In genomic region chr14:55712505-55712904, GRCh38 we compare ENCODE assay signal across 12 cellular contexts.
"Had no signal": no experiment of that assay in that cellular context is flagged by ENCODE, and none has a peak within 500 bp of the region (broad histone marks: within the 10 kb centered on the region; RNA-seq: fewer than 3 reads in every experiment).

No MANE protein-coding gene starts in this region.

- H3K36me3 Mint-ChIP-seq: brain had no signal

- DNase-seq: activated CD4-positive, alpha-beta memory T cell treated with anti-CD3 and anti-CD28 coated beads for 36 hours; activated CD4-positive, CD25-positive, alpha-beta regulatory T cell treated with anti-CD3 and anti-CD28 coated beads, Interleukin-2, amount 50 U/mL, for 72 hours; activated gamma-delta T cell; activated T-cell treated with anti-CD3 and anti-CD28 coated beads, Interleukin-2, amount 50 U/mL, for 48 hours; erythroblast; left colon; stimulated activated CD4-positive, alpha-beta T cell treated with anti-CD3 and anti-CD28 coated beads, Interleukin-2, amount 100 ng/mL, for 48 hours; testis had no signal

- H3K27me3 Mint-ChIP-seq: activated CD4-positive, alpha-beta memory T cell treated with anti-CD3 and anti-CD28 coated beads for 36 hours; activated naive CD8-positive, alpha-beta T cell; dendritic cell treated with granulocyte-macrophage colony-stimulating factor and Interleukin-4, amounts not matched to agents 40 ng/mL and 50 ng/mL, for 4 days; stimulated activated naive CD8-positive, alpha-beta T cell treated with anti-CD3 and anti-CD28 coated beads, Interleukin-15, Interleukin-2, amounts not matched to agents 100 ng/mL and 50 ng/mL, for 24 hours had no signal

- H3K27me3 ChIP-seq: testis had no signal

- H3K27ac Mint-ChIP-seq: activated CD4-positive, alpha-beta memory T cell treated with anti-CD3 and anti-CD28 coated beads for 36 hours; activated naive CD8-positive, alpha-beta T cell; dendritic cell treated with granulocyte-macrophage colony-stimulating factor and Interleukin-4, amounts not matched to agents 40 ng/mL and 50 ng/mL, for 4 days; stimulated activated naive CD8-positive, alpha-beta T cell treated with anti-CD3 and anti-CD28 coated beads, Interleukin-15, Interleukin-2, amounts not matched to agents 100 ng/mL and 50 ng/mL, for 24 hours had no signal

- H3K4me3 Mint-ChIP-seq: activated CD4-positive, alpha-beta memory T cell treated with anti-CD3 and anti-CD28 coated beads for 36 hours; activated naive CD8-positive, alpha-beta T cell; brain; dendritic cell treated with granulocyte-macrophage colony-stimulating factor and Interleukin-4, amounts not matched to agents 40 ng/mL and 50 ng/mL, for 4 days; stimulated activated naive CD8-positive, alpha-beta T cell treated with anti-CD3 and anti-CD28 coated beads, Interleukin-15, Interleukin-2, amounts not matched to agents 100 ng/mL and 50 ng/mL, for 24 hours had no signal

- H3K4me1 ChIP-seq: testis had no signal

- ATAC-seq: left colon had no signal

- H3K4me3 ChIP-seq: testis had no signal

- H3K9me3 Mint-ChIP-seq: dendritic cell treated with granulocyte-macrophage colony-stimulating factor and Interleukin-4, amounts not matched to agents 40 ng/mL and 50 ng/mL, for 4 days; stimulated activated naive CD8-positive, alpha-beta T cell treated with anti-CD3 and anti-CD28 coated beads, Interleukin-15, Interleukin-2, amounts not matched to agents 100 ng/mL and 50 ng/mL, for 24 hours had no signal

- H3K9me3 ChIP-seq: testis had no signal

- H3K27ac ChIP-seq: testis had no signal
